ENCODE assay signal across 11 cellular contexts in the genomic region with DNA sequence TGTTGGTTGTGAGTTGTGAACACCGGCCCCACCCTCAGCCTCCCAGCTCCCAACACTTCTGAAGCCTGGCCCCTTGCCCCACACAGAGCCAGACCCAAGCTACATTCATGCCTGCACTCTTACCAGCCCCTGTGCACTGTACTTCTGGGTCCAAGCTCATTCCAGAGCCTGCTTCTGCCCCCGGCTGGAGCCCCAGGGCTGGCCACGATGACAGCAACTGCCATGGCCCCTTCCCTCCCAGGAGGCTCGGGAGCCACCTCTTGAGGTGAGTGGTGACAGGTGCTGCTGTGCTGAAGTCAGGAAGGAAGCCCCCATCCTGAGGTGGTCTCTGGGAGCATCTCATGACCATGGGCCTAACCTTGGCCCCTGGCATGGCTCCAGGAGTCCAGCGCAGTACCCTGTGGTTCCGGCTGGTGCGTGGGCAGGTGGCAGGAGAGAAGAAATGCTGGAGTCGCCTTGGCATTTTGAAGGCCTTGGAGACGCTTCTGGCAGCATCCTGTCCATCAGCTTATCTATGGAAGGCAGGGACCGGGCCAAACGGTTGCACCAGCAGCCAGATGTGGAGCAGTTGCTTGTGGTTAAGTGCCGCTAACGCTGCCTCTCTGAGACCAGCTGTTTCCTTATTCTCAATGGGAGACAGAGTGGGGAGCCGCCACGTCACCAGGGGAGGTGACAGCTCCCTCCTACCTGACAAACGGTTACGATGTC. TPM values are rescaled to one million over a fixed set of nuclear protein-coding genes. Genes with fewer than 3 reads are reported as not detected.
DNase-seq lines count a peak whose midpoint lies in the region; ATAC-seq and TF ChIP-seq lines count a peak whose summit lies in the region.
"Had no signal": no experiment of that assay in that cellular context is flagged by ENCODE, and none has a peak within 500 bp of the region (broad histone marks: within the 10 kb centered on the region; RNA-seq: fewer than 3 reads in every experiment).

No MANE protein-coding gene starts in this region.

- DNase-seq in activated CD8-positive, alpha-beta memory T cell treated with anti-CD3 and anti-CD28 coated beads, Interleukin-2, amount 10 ng/mL, durations not matched to agents 7 days and 5 days = peak; percentile 81
- no peak for DNase-seq in activated CD8-positive, alpha-beta memory T cell treated with anti-CD3 and anti-CD28 coated beads, Interleukin-2, amount 50 U/mL, for 48 hours
- DNase-seq in Kasumi-1 (lab: John Stamatoyannopoulos, UW) = peak; percentile 96 to 97
- peak; percentile 58 for DNase-seq in SKM-1 treated with dmso at 0.1 percent for 144 hours (lab: John Stamatoyannopoulos, UW; ENCODE audit: unreplicated experiment)
- peak in 1 of 10 donors; percentile 72 for DNase-seq in naive thymus-derived CD8-positive, alpha-beta T cell
- no peak for DNase-seq in NK-92 (lab: John Stamatoyannopoulos, UW; ENCODE audit: unreplicated experiment)
- no peak for DNase-seq in ovary
- DNase-seq: PC-3, upper lobe of left lung had no signal

- 71 to 76% (median 72%) methylated on average over 17 of the region's 17 CpGs for WGBS in ovary, 3 donors

- no peaks in the 10 kb centered on the region for H3K9me3 Mint-ChIP-seq in activated CD8-positive, alpha-beta memory T cell treated with anti-CD3 and anti-CD28 coated beads, Interleukin-2, amount 10 ng/mL, durations not matched to agents 7 days and 5 days (ENCODE audit: low read depth)
- H3K9me3 Mint-ChIP-seq in naive thymus-derived CD8-positive, alpha-beta T cell = no peaks in the 10 kb centered on the region
- H3K9me3 Mint-ChIP-seq: T-cell had no signal

- POLR2A ChIA-PET in naive thymus-derived CD8-positive, alpha-beta T cell (lab: Charles Lee) = interaction anchor here (1.2 to 4.3 kb wide), 6 partner anchors 8 to 54 kb away, joined by 3 to 26 read pairs (median 4); a partner anchor contains a TSS

- no peak for TF ChIP-seq POLR2A in ovary (IDR thresholded peaks at IDR 0.05)

- no peaks in the 10 kb centered on the region for H3K9me3 ChIP-seq in ovary
- H3K9me3 ChIP-seq: upper lobe of left lung had no signal

- ATAC-seq in activated CD8-positive, alpha-beta memory T cell treated with anti-CD3 and anti-CD28 coated beads, Interleukin-2, amount 10 ng/mL, durations not matched to agents 7 days and 5 days = peak; percentile 14
- peak; percentile 23 to 29 for ATAC-seq in naive thymus-derived CD8-positive, alpha-beta T cell
- no peak for ATAC-seq in SK-N-SH treated with all-trans-retinoic acid at 6 μM for 48 hours
- ATAC-seq: PC-3 had no signal

- no peak for TF ChIP-seq CTCF in ovary (IDR thresholded peaks at IDR 0.05)

- no peak overlapping the region for H3K4me3 ChIP-seq in ovary
- H3K4me3 ChIP-seq: upper lobe of left lung had no signal

- CTCF ChIA-PET in activated CD8-positive, alpha-beta memory T cell treated with anti-CD3 and anti-CD28 coated beads, Interleukin-2, amount 10 ng/mL, durations not matched to agents 7 days and 5 days (lab: Charles Lee) = interaction anchor here (0.6 to 3.5 kb wide), 7 partner anchors 13 to 114 kb away, joined by 3 to 20 read pairs (median 4); a partner anchor contains a TSS

- peaks cover 9% of the 10 kb centered on the region for H3K36me3 Mint-ChIP-seq in activated CD8-positive, alpha-beta memory T cell treated with anti-CD3 and anti-CD28 coated beads, Interleukin-2, amount 10 ng/mL, durations not matched to agents 7 days and 5 days
- H3K36me3 Mint-ChIP-seq in naive thymus-derived CD8-positive, alpha-beta T cell = no peaks in the 10 kb centered on the region
- H3K36me3 Mint-ChIP-seq: T-cell had no signal

- H3K27me3 ChIP-seq in ovary = no peaks in the 10 kb centered on the region
- H3K27me3 ChIP-seq: upper lobe of left lung had no signal

- peaks cover 33% of the 10 kb centered on the region for H3K4me1 Mint-ChIP-seq in activated CD8-positive, alpha-beta memory T cell treated with anti-CD3 and anti-CD28 coated beads, Interleukin-2, amount 10 ng/mL, durations not matched to agents 7 days and 5 days
- H3K4me1 Mint-ChIP-seq in naive thymus-derived CD8-positive, alpha-beta T cell = peaks cover 5 to 46% (median 26%) of the 10 kb centered on the region in 4 donors

- no peaks in the 10 kb centered on the region for H3K4me1 ChIP-seq in ovary (ENCODE audit: insufficient read depth)

- peak overlapping the region; percentile 7 for H3K27ac Mint-ChIP-seq in activated CD8-positive, alpha-beta memory T cell treated with anti-CD3 and anti-CD28 coated beads, Interleukin-2, amount 10 ng/mL, durations not matched to agents 7 days and 5 days
- H3K27ac Mint-ChIP-seq in naive thymus-derived CD8-positive, alpha-beta T cell = peak overlapping the region in 5 of 10 donors; percentile 33 to 75 (median 63)

- no peak for TF ChIP-seq EP300 in ovary (IDR thresholded peaks at IDR 0.05)

- no peaks in the 10 kb centered on the region for H3K36me3 ChIP-seq in ovary
- H3K36me3 ChIP-seq: upper lobe of left lung had no signal

- H3K27me3 Mint-ChIP-seq in activated CD8-positive, alpha-beta memory T cell treated with anti-CD3 and anti-CD28 coated beads, Interleukin-2, amount 10 ng/mL, durations not matched to agents 7 days and 5 days = no peaks in the 10 kb centered on the region
- H3K27me3 Mint-ChIP-seq in naive thymus-derived CD8-positive, alpha-beta T cell = no peaks in the 10 kb centered on the region
- H3K27me3 Mint-ChIP-seq: T-cell had no signal

- no peak overlapping the region for H3K27ac ChIP-seq in ovary
- H3K27ac ChIP-seq: upper lobe of left lung had no signal

- peak overlapping the region; percentile 5 for H3K4me3 Mint-ChIP-seq in activated CD8-positive, alpha-beta memory T cell treated with anti-CD3 and anti-CD28 coated beads, Interleukin-2, amount 10 ng/mL, durations not matched to agents 7 days and 5 days
- H3K4me3 Mint-ChIP-seq in naive thymus-derived CD8-positive, alpha-beta T cell = peak overlapping the region in 7 of 10 donors; percentile 1 to 52 (median 11)

- intact Hi-C loops in ovary (cut with DNase I) = no loop called here

TF ChIP-seq in SK-N-SH treated with all-trans-retinoic acid at 6 μM for 48 hours, 23 proteins besides CTCF, POLR2A, EP300 and RAD21 (continues in another document):
- TF ChIP-seq, protein P1, sequence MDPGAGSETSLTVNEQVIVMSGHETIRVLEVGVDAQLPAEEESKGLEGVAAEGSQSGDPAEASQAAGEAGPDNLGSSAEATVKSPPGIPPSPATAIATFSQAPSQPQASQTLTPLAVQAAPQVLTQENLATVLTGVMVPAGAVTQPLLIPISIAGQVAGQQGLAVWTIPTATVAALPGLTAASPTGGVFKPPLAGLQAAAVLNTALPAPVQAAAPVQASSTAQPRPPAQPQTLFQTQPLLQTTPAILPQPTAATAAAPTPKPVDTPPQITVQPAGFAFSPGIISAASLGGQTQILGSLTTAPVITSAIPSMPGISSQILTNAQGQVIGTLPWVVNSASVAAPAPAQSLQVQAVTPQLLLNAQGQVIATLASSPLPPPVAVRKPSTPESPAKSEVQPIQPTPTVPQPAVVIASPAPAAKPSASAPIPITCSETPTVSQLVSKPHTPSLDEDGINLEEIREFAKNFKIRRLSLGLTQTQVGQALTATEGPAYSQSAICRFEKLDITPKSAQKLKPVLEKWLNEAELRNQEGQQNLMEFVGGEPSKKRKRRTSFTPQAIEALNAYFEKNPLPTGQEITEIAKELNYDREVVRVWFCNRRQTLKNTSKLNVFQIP (CRISPR knock-in tag; IDR thresholded peaks at IDR 0.05; ENCODE audit: borderline replicate concordance, low read depth) = no peak
- TF ChIP-seq CSDC2 (CRISPR knock-in tag; IDR thresholded peaks at IDR 0.05) = no peak
- no peak for TF ChIP-seq ZFP30 (CRISPR knock-in tag; IDR thresholded peaks at IDR 0.05)
- TF ChIP-seq ESRRG (CRISPR knock-in tag; IDR thresholded peaks at IDR 0.05) = no peak

RNA-seq across cellular contexts. Expression of a gene that starts 3.9 kb away (rescaled TPM):
- 100 to 1,000 TPM; 124 to 191 TPM for total RNA-seq in activated CD8-positive, alpha-beta memory T cell treated with anti-CD3 and anti-CD28 coated beads, Interleukin-2, amount 10 ng/mL, durations not matched to agents 7 days and 5 days
- total RNA-seq in naive thymus-derived CD8-positive, alpha-beta T cell = under 1 TPM in 1 of 2 experiments, not detected in 1; 0.74 TPM
- polyA plus RNA-seq in naive thymus-derived CD8-positive, alpha-beta T cell = under 1 TPM; 0.13 to 0.46 (median 0.26) TPM
- total RNA-seq in ovary = 1 to 10 TPM in 4 of 7 donors, under 1 TPM in 2, not detected in 1; 0.66 to 3.2 (median 1.5) TPM
- polyA plus RNA-seq in ovary = under 1 TPM; 0.18 to 0.56 TPM

RNA-seq across cellular contexts. Expression of a gene that starts 12.0 kb away (rescaled TPM):
- 100 to 1,000 TPM; 127 to 148 TPM for total RNA-seq in activated CD8-positive, alpha-beta memory T cell treated with anti-CD3 and anti-CD28 coated beads, Interleukin-2, amount 10 ng/mL, durations not matched to agents 7 days and 5 days
- 100 to 1,000 TPM; 174 to 183 TPM for total RNA-seq in naive thymus-derived CD8-positive, alpha-beta T cell
- polyA plus RNA-seq in naive thymus-derived CD8-positive, alpha-beta T cell = 100 to 1,000 TPM; 428 to 492 (median 431) TPM
- 100 to 1,000 TPM in 2 of 7 donors, 10 to 100 TPM in 5; 51.3 to 150 (median 74.1) TPM for total RNA-seq in ovary
- 10 to 100 TPM; 12.7 to 76.9 TPM for polyA plus RNA-seq in ovary

RNA-seq across cellular contexts. Expression of a gene that starts 14.7 kb away (rescaled TPM):
- total RNA-seq in activated CD8-positive, alpha-beta memory T cell treated with anti-CD3 and anti-CD28 coated beads, Interleukin-2, amount 10 ng/mL, durations not matched to agents 7 days and 5 days = 100 to 1,000 TPM; 269 to 347 TPM
- total RNA-seq in naive thymus-derived CD8-positive, alpha-beta T cell = 10 to 100 TPM; 90.0 to 94.5 TPM
- 1 to 10 TPM; 2.4 to 8.4 (median 5.7) TPM for polyA plus RNA-seq in naive thymus-derived CD8-positive, alpha-beta T cell
- 10 to 100 TPM; 27.8 to 93.5 (median 49.1) TPM for total RNA-seq in ovary
- 10 to 100 TPM; 13.0 to 62.1 TPM for polyA plus RNA-seq in ovary

RNA-seq across cellular contexts. Expression of a gene that starts 57.0 kb away (rescaled TPM):
- 10 to 100 TPM; 30.8 to 38.8 TPM for total RNA-seq in activated CD8-positive, alpha-beta memory T cell treated with anti-CD3 and anti-CD28 coated beads, Interleukin-2, amount 10 ng/mL, durations not matched to agents 7 days and 5 days
- 10 to 100 TPM; 48.6 to 53.5 TPM for total RNA-seq in naive thymus-derived CD8-positive, alpha-beta T cell
- polyA plus RNA-seq in naive thymus-derived CD8-positive, alpha-beta T cell = 10 to 100 TPM in 2 of 3 donors, 1 to 10 TPM in 1; 7.8 to 11.9 (median 11.8) TPM
- total RNA-seq in ovary = 10 to 100 TPM; 14.1 to 30.1 (median 21.6) TPM
- 10 to 100 TPM; 14.0 to 40.4 TPM for polyA plus RNA-seq in ovary

RNA-seq across cellular contexts. Expression of a gene that starts 57.2 kb away (rescaled TPM):
- 10 to 100 TPM; 49.2 to 51.3 TPM for total RNA-seq in activated CD8-positive, alpha-beta memory T cell treated with anti-CD3 and anti-CD28 coated beads, Interleukin-2, amount 10 ng/mL, durations not matched to agents 7 days and 5 days
- total RNA-seq in naive thymus-derived CD8-positive, alpha-beta T cell = 10 to 100 TPM; 70.0 to 76.3 TPM
- 10 to 100 TPM; 81.8 to 86.5 (median 82.1) TPM for polyA plus RNA-seq in naive thymus-derived CD8-positive, alpha-beta T cell
- 10 to 100 TPM; 37.2 to 65.7 (median 56.3) TPM for total RNA-seq in ovary
- 100 to 1,000 TPM in 1 of 2 donors, 10 to 100 TPM in 1; 58.6 to 101 TPM for polyA plus RNA-seq in ovary

Comparison
In these comparisons a context has a peak if more than half of its experiments do, and no peak if none do; other contexts are left out.
1. DNase-seq: peak in activated CD8-positive, alpha-beta memory T cell treated with anti-CD3 and anti-CD28 coated beads, Interleukin-2, amount 10 ng/mL, durations not matched to agents 7 days and 5 days (single experiment), Kasumi-1 (2 of 2) and SKM-1 treated with dmso at 0.1 percent for 144 hours (single experiment); none in activated CD8-positive, alpha-beta memory T cell treated with anti-CD3 and anti-CD28 coated beads, Interleukin-2, amount 50 U/mL, for 48 hours (single experiment), NK-92 (single experiment) and ovary (0 of 5).
2. RNA of a gene that starts 3.9 kb away (total RNA-seq): 124 to 191 TPM in activated CD8-positive, alpha-beta memory T cell treated with anti-CD3 and anti-CD28 coated beads, Interleukin-2, amount 10 ng/mL, durations not matched to agents 7 days and 5 days; 0.66 to 3.2 TPM in ovary and 0.74 TPM in naive thymus-derived CD8-positive, alpha-beta T cell; every median in the first group is over 10 times any median in the second.